2 cellular contexts compared by ENCODE assay signal in genomic region chr3:27714101-27714526, GRCh38.
TF ChIP-seq lines count a peak whose summit lies in the region.

No MANE protein-coding gene starts in this region.

TF ChIP-seq in IMR-90, 13 proteins besides CTCF, POLR2A, EP300 and RAD21 (continued from another document):
- no peak for TF ChIP-seq USF2 (IDR thresholded peaks at IDR 0.05; ENCODE audit: low read depth, low read length)
- no peak for TF ChIP-seq CEBPB (IDR thresholded peaks at IDR 0.05; ENCODE audit: low read depth, low read length)
- no peak for TF ChIP-seq CHD1 (IDR thresholded peaks at IDR 0.05; ENCODE audit: low read depth, low read length)
- no peak for TF ChIP-seq MAZ (IDR thresholded peaks at IDR 0.05; ENCODE audit: borderline replicate concordance, low read depth, low read length)
- TF ChIP-seq MAFK (IDR thresholded peaks at IDR 0.05; ENCODE audit: low read depth, low read length) = no peak
- no peak for TF ChIP-seq BHLHE40 (IDR thresholded peaks at IDR 0.05; ENCODE audit: low read depth, low read length)
- TF ChIP-seq RFX5 (IDR thresholded peaks at IDR 0.05; ENCODE audit: low read depth, low read length) = no peak
- TF ChIP-seq ELK1 (IDR thresholded peaks at IDR 0.05; ENCODE audit: borderline replicate concordance, low read depth, low read length) = no peak

TF ChIP-seq in endothelial cell of umbilical vein, 7 proteins besides CTCF, POLR2A, EP300 and RAD21 (continued from another document):
- TF ChIP-seq EZH2 (IDR thresholded peaks at IDR 0.05; ENCODE audit: borderline replicate concordance, low read depth, low read length, severe bottlenecking) (no peak), MYC (IDR thresholded peaks at IDR 0.05; ENCODE audit: low read depth, low read length) (no peak), JUN (IDR thresholded peaks at IDR 0.05; ENCODE audit: borderline replicate concordance, insufficient read depth, insufficient read length, low read depth) (no peak), MAX (IDR thresholded peaks at IDR 0.05; ENCODE audit: insufficient read depth, insufficient read length) (no peak)
TF ChIP-seq in endothelial cell of umbilical vein: peak in this region for 0.
